In genomic region chr1:222631611-222632208, GRCh38 we compare ENCODE assay signal across 17 cellular contexts.
"Had no signal": no experiment of that assay in that cellular context is flagged by ENCODE, and none has a peak within 500 bp of the region (broad histone marks: within the 10 kb centered on the region; RNA-seq: fewer than 3 reads in every experiment).

No MANE protein-coding gene starts in this region.

- H3K4me1 ChIP-seq: esophagus squamous epithelium, transverse colon, uterus had no signal

- H3K9me3 Mint-ChIP-seq: activated CD4-positive, alpha-beta memory T cell treated with anti-CD3 and anti-CD28 coated beads, Interleukin-2, amount 10 ng/mL, durations not matched to agents 7 days and 5 days; activated T-cell treated with anti-CD3 and anti-CD28 coated beads, Interleukin-2, amount 50 U/mL, for 24 hours; activated T-helper 2 cell treated with anti-CD3 and anti-CD28 coated beads, Interferon-gamma antibody, Interleukin-2, Interleukin-4, amounts not matched to agents 10 μg/mL and 5 μg/mL and 100 μg/mL, durations not matched to agents 14 hours and 24 hours and 36 hours; effector memory CD8-positive, alpha-beta T cell; nephron; stimulated activated naive CD8-positive, alpha-beta T cell treated with anti-CD3 and anti-CD28 coated beads, Interleukin-15, Interleukin-2, amounts not matched to agents 100 ng/mL and 50 ng/mL, for 24 hours had no signal

- H3K36me3 ChIP-seq: uterus had no signal

- H3K27ac ChIP-seq: esophagus squamous epithelium, transverse colon, uterus, WERI-Rb-1 had no signal

- H3K4me3 ChIP-seq: esophagus squamous epithelium, transverse colon, uterus had no signal

- H3K27me3 Mint-ChIP-seq: activated CD4-positive, alpha-beta memory T cell treated with anti-CD3 and anti-CD28 coated beads, Interleukin-2, amount 10 ng/mL, durations not matched to agents 7 days and 5 days; activated T-cell treated with anti-CD3 and anti-CD28 coated beads, Interleukin-2, amount 50 U/mL, for 24 hours; effector memory CD8-positive, alpha-beta T cell; stimulated activated naive CD8-positive, alpha-beta T cell treated with anti-CD3 and anti-CD28 coated beads, Interleukin-15, Interleukin-2, amounts not matched to agents 100 ng/mL and 50 ng/mL, for 24 hours had no signal

- H3K9me3 ChIP-seq: esophagus squamous epithelium, transverse colon, uterus had no signal

- DNase-seq: activated CD4-positive, alpha-beta memory T cell treated with anti-CD3 and anti-CD28 coated beads, Interleukin-2, amount 10 ng/mL, durations not matched to agents 7 days and 5 days; activated CD4-positive, alpha-beta T cell treated with anti-CD3 and anti-CD28 coated beads for 1 hour; activated naive CD4-positive, alpha-beta T cell treated with Interleukin-2 at 50 U/mL for 16 hours; activated T-cell treated with anti-CD3 and anti-CD28 coated beads, Interleukin-2, amount 50 U/mL, for 24 hours; aorta; effector memory CD8-positive, alpha-beta T cell; esophagus squamous epithelium; left cardiac atrium; posterior cingulate gyrus; stimulated activated CD4-positive, alpha-beta T cell treated with anti-CD3 and anti-CD28 coated beads, Interleukin-1b, Interleukin-23, amount 100 ng/mL, for 48 hours; transverse colon; uterus; WERI-Rb-1 had no signal

- H3K4me3 Mint-ChIP-seq: activated CD4-positive, alpha-beta memory T cell treated with anti-CD3 and anti-CD28 coated beads, Interleukin-2, amount 10 ng/mL, durations not matched to agents 7 days and 5 days; activated T-cell treated with anti-CD3 and anti-CD28 coated beads, Interleukin-2, amount 50 U/mL, for 24 hours; effector memory CD8-positive, alpha-beta T cell; nephron; stimulated activated naive CD8-positive, alpha-beta T cell treated with anti-CD3 and anti-CD28 coated beads, Interleukin-15, Interleukin-2, amounts not matched to agents 100 ng/mL and 50 ng/mL, for 24 hours had no signal

- ATAC-seq: effector memory CD8-positive, alpha-beta T cell; left cardiac atrium had no signal

- H3K4me1 Mint-ChIP-seq: nephron had no signal

- H3K27me3 ChIP-seq: esophagus squamous epithelium, transverse colon, uterus had no signal

- FAIRE-seq: islet of Langerhans had no signal

- H3K27ac Mint-ChIP-seq: activated CD4-positive, alpha-beta memory T cell treated with anti-CD3 and anti-CD28 coated beads, Interleukin-2, amount 10 ng/mL, durations not matched to agents 7 days and 5 days; activated T-cell treated with anti-CD3 and anti-CD28 coated beads, Interleukin-2, amount 50 U/mL, for 24 hours; activated T-helper 2 cell treated with anti-CD3 and anti-CD28 coated beads, Interferon-gamma antibody, Interleukin-2, Interleukin-4, amounts not matched to agents 10 μg/mL and 5 μg/mL and 100 μg/mL, durations not matched to agents 14 hours and 24 hours and 36 hours; nephron; stimulated activated naive CD8-positive, alpha-beta T cell treated with anti-CD3 and anti-CD28 coated beads, Interleukin-15, Interleukin-2, amounts not matched to agents 100 ng/mL and 50 ng/mL, for 24 hours had no signal
